In the genomic region with DNA sequence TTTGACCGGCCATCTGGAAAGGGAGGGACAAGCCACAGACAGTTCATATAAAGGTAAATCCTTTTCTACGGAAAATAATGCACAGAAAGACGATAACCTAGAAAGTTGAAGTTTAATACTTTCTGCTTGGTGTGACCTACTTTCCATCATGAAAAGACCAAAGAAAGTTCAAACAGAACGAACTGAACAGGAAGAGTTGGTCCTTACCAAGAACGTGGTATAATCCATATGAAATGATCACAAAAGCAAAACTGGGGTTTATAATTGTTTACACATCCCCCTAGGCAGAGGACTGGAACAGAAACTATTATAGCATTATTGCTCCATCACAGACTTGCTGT, we compare ENCODE assay signal across 13 cellular contexts.
A peak's percentile ranks its signal among the peaks of the same experiment; 100 is the strongest.
DNase-seq lines count a peak whose midpoint lies in the region; ATAC-seq and TF ChIP-seq lines count a peak whose summit lies in the region.
"Had no signal": no experiment of that assay in that cellular context is flagged by ENCODE, and none has a peak within 500 bp of the region (broad histone marks: within the 10 kb centered on the region; RNA-seq: fewer than 3 reads in every experiment).

No MANE protein-coding gene starts in this region.

- peak; percentile 39 for ATAC-seq in SK-N-SH treated with all-trans-retinoic acid at 6 μM for 48 hours
- no peak for ATAC-seq in activated CD4-positive, alpha-beta T cell treated with anti-CD3 and anti-CD28 coated beads for 36 hours
- ATAC-seq: activated CD8-positive, alpha-beta memory T cell treated with anti-CD3 and anti-CD28 coated beads, Interleukin-2, amount 10 ng/mL, durations not matched to agents 7 days and 5 days had no signal

- TF ChIP-seq CTCF in BE2C (IDR thresholded peaks at IDR 0.05; ENCODE audit: low read depth, low read length), result no peak
- TF ChIP-seq CTCF in fibroblast of villous mesenchyme (IDR thresholded peaks at IDR 0.05; ENCODE audit: insufficient read depth, low read depth, low read length), result no peak

- 0 out of 2 replicates have a peak, but pooled peaks cover 2% of the 10 kb centered on the region for H3K27me3 ChIP-seq in BE2C
- no peaks in the 10 kb centered on the region for H3K27me3 ChIP-seq in skeletal muscle tissue (ENCODE audit: control insufficient read depth in 3 of 3, insufficient read depth in 3 of 3, low read length in 3 of 3)
- H3K27me3 ChIP-seq: colonic mucosa had no signal

- H3K36me3 ChIP-seq in BE2C (no peaks in the 10 kb centered on the region), skeletal muscle tissue (ENCODE audit: control insufficient read depth in 3 of 3, insufficient read depth in 3 of 3, low read length in 3 of 3) (no peaks in the 10 kb centered on the region)
- H3K36me3 ChIP-seq: colonic mucosa had no signal

- H3K9me3 ChIP-seq in BE2C (no peaks in the 10 kb centered on the region; the same call in 1 of the 2 replicates), skeletal muscle tissue (ENCODE audit: control insufficient read depth in 3 of 3, low read length in 3 of 3) (no peaks in the 10 kb centered on the region)
- H3K9me3 ChIP-seq: colonic mucosa had no signal

- peaks cover 9% of the 10 kb centered on the region for H3K4me1 Mint-ChIP-seq in activated CD4-positive, alpha-beta T cell treated with anti-CD3 and anti-CD28 coated beads for 36 hours
- H3K4me1 Mint-ChIP-seq: activated CD8-positive, alpha-beta memory T cell treated with anti-CD3 and anti-CD28 coated beads, Interleukin-2, amount 10 ng/mL, durations not matched to agents 7 days and 5 days; naive B cell had no signal

- intact Hi-C loops in activated CD4-positive, alpha-beta T cell treated with anti-CD3 and anti-CD28 coated beads for 36 hours (cut with DNase I, micrococcal nuclease), result no loop called here

- DNase-seq in BE2C (no peak), fibroblast of villous mesenchyme (ENCODE audit: low read depth) (no peak)
- no peak for DNase-seq in NK-92 treated with Interleukin-12 subunit alpha and Interleukin-12 subunit beta, amount 100 ng/mL, for 24 hours (lab: John Stamatoyannopoulos, UW)
- DNase-seq in activated CD4-positive, alpha-beta T cell treated with anti-CD3 and anti-CD28 coated beads for 48 hours, result no peak
- no peak for DNase-seq in activated naive CD4-positive, alpha-beta T cell (lab: John Stamatoyannopoulos, UW)
- no peak for DNase-seq in activated CD4-positive, alpha-beta T cell treated with anti-CD3 and anti-CD28 coated beads for 36 hours
- DNase-seq: activated CD8-positive, alpha-beta memory T cell treated with anti-CD3 and anti-CD28 coated beads, Interleukin-2, amount 10 ng/mL, durations not matched to agents 7 days and 5 days; CD4-positive, CD25-positive, alpha-beta regulatory T cell; colonic mucosa; naive B cell; NCI-H526 treated with DMSO at 0.1 percent for 48 hours had no signal

- no peak overlapping the region for H3K9ac ChIP-seq in skeletal muscle tissue (ENCODE audit: low read depth in 1 of 3, low read length in 3 of 3)

- no peak overlapping the region for H3K4me3 Mint-ChIP-seq in activated CD4-positive, alpha-beta T cell treated with anti-CD3 and anti-CD28 coated beads for 36 hours
- H3K4me3 Mint-ChIP-seq: activated CD8-positive, alpha-beta memory T cell treated with anti-CD3 and anti-CD28 coated beads, Interleukin-2, amount 10 ng/mL, durations not matched to agents 7 days and 5 days; CD4-positive, CD25-positive, alpha-beta regulatory T cell; naive B cell had no signal

- peak overlapping the region; percentile 51 for H3K27ac ChIP-seq in skeletal muscle tissue (ENCODE audit: low read depth, low read length)
- H3K27ac ChIP-seq: colonic mucosa had no signal

- POLR2A ChIA-PET in activated CD4-positive, alpha-beta T cell treated with anti-CD3 and anti-CD28 coated beads for 36 hours (lab: Charles Lee), result no interaction called here

- no peaks in the 10 kb centered on the region for H3K36me3 Mint-ChIP-seq in activated CD4-positive, alpha-beta T cell treated with anti-CD3 and anti-CD28 coated beads for 36 hours (ENCODE audit: low read depth)
- H3K36me3 Mint-ChIP-seq: activated CD8-positive, alpha-beta memory T cell treated with anti-CD3 and anti-CD28 coated beads, Interleukin-2, amount 10 ng/mL, durations not matched to agents 7 days and 5 days; naive B cell had no signal

- H3K4me3 ChIP-seq in BE2C (ENCODE audit: low read depth, low read length), result peak overlapping the region; percentile 50
- peak overlapping the region; percentile 26 for H3K4me3 ChIP-seq in fibroblast of villous mesenchyme (ENCODE audit: low read depth, low read length)
- peak overlapping the region in 1 of 3 donors; percentile 65 for H3K4me3 ChIP-seq in skeletal muscle tissue (ENCODE audit: low read length in 3 of 3)
- H3K4me3 ChIP-seq: colonic mucosa had no signal

- CTCF ChIA-PET in activated CD4-positive, alpha-beta T cell treated with anti-CD3 and anti-CD28 coated beads for 36 hours (lab: Charles Lee), result no interaction called here

- H3K27me3 Mint-ChIP-seq in activated CD4-positive, alpha-beta T cell treated with anti-CD3 and anti-CD28 coated beads for 36 hours, result peaks cover 14% of the 10 kb centered on the region

- H3K27ac Mint-ChIP-seq in activated CD4-positive, alpha-beta T cell treated with anti-CD3 and anti-CD28 coated beads for 36 hours, result no peak overlapping the region
- H3K27ac Mint-ChIP-seq: activated CD8-positive, alpha-beta memory T cell treated with anti-CD3 and anti-CD28 coated beads, Interleukin-2, amount 10 ng/mL, durations not matched to agents 7 days and 5 days; naive B cell had no signal

- no peaks in the 10 kb centered on the region for H3K9me3 Mint-ChIP-seq in activated CD4-positive, alpha-beta T cell treated with anti-CD3 and anti-CD28 coated beads for 36 hours (ENCODE audit: low read depth)

- no peaks in the 10 kb centered on the region for H3K4me1 ChIP-seq in BE2C
- peaks cover 0 to 5% (median 0%) of the 10 kb centered on the region in 3 donors for H3K4me1 ChIP-seq in skeletal muscle tissue (ENCODE audit: control insufficient read depth in 3 of 3, insufficient read depth in 3 of 3, low read length in 3 of 3)
- H3K4me1 ChIP-seq: colonic mucosa had no signal

TF ChIP-seq in SK-N-SH treated with all-trans-retinoic acid at 6 μM for 48 hours, 23 proteins besides CTCF, POLR2A, EP300 and RAD21:
- TF ChIP-seq, protein P1, sequence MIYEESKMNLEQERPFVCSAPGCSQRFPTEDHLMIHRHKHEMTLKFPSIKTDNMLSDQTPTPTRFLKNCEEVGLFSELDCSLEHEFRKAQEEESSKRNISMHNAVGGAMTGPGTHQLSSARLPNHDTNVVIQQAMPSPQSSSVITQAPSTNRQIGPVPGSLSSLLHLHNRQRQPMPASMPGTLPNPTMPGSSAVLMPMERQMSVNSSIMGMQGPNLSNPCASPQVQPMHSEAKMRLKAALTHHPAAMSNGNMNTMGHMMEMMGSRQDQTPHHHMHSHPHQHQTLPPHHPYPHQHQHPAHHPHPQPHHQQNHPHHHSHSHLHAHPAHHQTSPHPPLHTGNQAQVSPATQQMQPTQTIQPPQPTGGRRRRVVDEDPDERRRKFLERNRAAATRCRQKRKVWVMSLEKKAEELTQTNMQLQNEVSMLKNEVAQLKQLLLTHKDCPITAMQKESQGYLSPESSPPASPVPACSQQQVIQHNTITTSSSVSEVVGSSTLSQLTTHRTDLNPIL (CRISPR knock-in tag; IDR thresholded peaks at IDR 0.05; ENCODE audit: low read depth), result no peak
- no peak for TF ChIP-seq PPARA (CRISPR knock-in tag; IDR thresholded peaks at IDR 0.05; ENCODE audit: borderline replicate concordance)
- TF ChIP-seq ISL1 (CRISPR knock-in tag; IDR thresholded peaks at IDR 0.05), result no peak
